In genomic region chrX:101619336-101619735, GRCh38 we compare ENCODE assay signal across 10 cellular contexts. TPM values are rescaled to one million over a fixed set of nuclear protein-coding genes. Genes with fewer than 3 reads are reported as not detected.
A peak's percentile ranks its signal among the peaks of the same experiment; 100 is the strongest.
DNase-seq lines count a peak whose midpoint lies in the region; ATAC-seq, FAIRE-seq and TF ChIP-seq lines count a peak whose summit lies in the region.
"Had no signal": no experiment of that assay in that cellular context is flagged by ENCODE, and none has a peak within 500 bp of the region (broad histone marks: within the 10 kb centered on the region; RNA-seq: fewer than 3 reads in every experiment).

No MANE protein-coding gene starts in this region.

- POLR2A ChIA-PET in HepG2 (lab: Yijun Ruan, JAX), result no interaction called here

- no peak overlapping the region for H3K4me3 ChIP-seq in HepG2 (replicated peaks in 1 of 3; ENCODE audit: insufficient read depth in 1 of 3, low read depth in 2 of 3, low read length in 3 of 3)
- no peak overlapping the region for H3K4me3 ChIP-seq in right lobe of liver

- peaks cover 9% of the 10 kb centered on the region for H3K79me2 ChIP-seq in HepG2 (ENCODE audit: insufficient read depth, low read length)

- H3K4me2 ChIP-seq in HepG2 (ENCODE audit: low read depth, low read length), result no peak overlapping the region

- peak overlapping the region; percentile 57 for H3K4me3 Mint-ChIP-seq in activated naive CD8-positive, alpha-beta T cell treated with anti-CD3 and anti-CD28 coated beads, Interleukin-2, amount 50 U/mL, for 24 hours

- intact Hi-C loops in HepG2 (cut with micrococcal nuclease; ENCODE audit: unreplicated experiment), result no loop called here
- intact Hi-C loops in right lobe of liver (cut with DNase I), result no loop called here

- H3K27ac ChIP-seq in HepG2 (ENCODE audit: extremely low read length, insufficient read depth, low read length) (no peak overlapping the region), right lobe of liver (no peak overlapping the region)

- in situ Hi-C loops in HepG2 (cut with HindIII; ENCODE audit: extremely low pct_ligation_motif_present, low pct_unique_long_range_greater_than_20kb), result no loop called here

- no peaks in the 10 kb centered on the region for H3K9me3 ChIP-seq in HepG2 (ENCODE audit: low read length)
- no peaks in the 10 kb centered on the region for H3K9me3 ChIP-seq in right lobe of liver

- no peak for FAIRE-seq in HepG2 (lab: Jason Lieb, UNC)
- no peak for FAIRE-seq in urothelium cell line (lab: Jason Lieb, UNC)
- FAIRE-seq in H54 (lab: Jason Lieb, UNC), result no peak

- H3K36me3 Mint-ChIP-seq in activated naive CD8-positive, alpha-beta T cell treated with anti-CD3 and anti-CD28 coated beads, Interleukin-2, amount 50 U/mL, for 24 hours (ENCODE audit: low read depth), result peaks cover 13% of the 10 kb centered on the region
- H3K36me3 Mint-ChIP-seq: CD4-positive, CD25-positive, alpha-beta regulatory T cell had no signal

- H3K27me3 Mint-ChIP-seq in activated naive CD8-positive, alpha-beta T cell treated with anti-CD3 and anti-CD28 coated beads, Interleukin-2, amount 50 U/mL, for 24 hours, result no peaks in the 10 kb centered on the region
- H3K27me3 Mint-ChIP-seq: CD4-positive, CD25-positive, alpha-beta regulatory T cell; naive thymus-derived CD4-positive, alpha-beta T cell had no signal

- H3K9me3 Mint-ChIP-seq in activated naive CD8-positive, alpha-beta T cell treated with anti-CD3 and anti-CD28 coated beads, Interleukin-2, amount 50 U/mL, for 24 hours, result no peaks in the 10 kb centered on the region
- H3K9me3 Mint-ChIP-seq: naive thymus-derived CD4-positive, alpha-beta T cell had no signal

- no peak for TF ChIP-seq RAD21 in HepG2 (CRISPR knock-in tag; IDR thresholded peaks at IDR 0.05)

- TF ChIP-seq CTCF in HepG2 (CRISPR knock-in tag; IDR thresholded peaks at IDR 0.05), result no peak
- no peak for TF ChIP-seq CTCF in right lobe of liver (IDR thresholded peaks at IDR 0.05)

- BruUV-seq in HepG2 (replicated peaks; lab: Mats Ljungman, UMichigan), result no TSS peak

- no peak overlapping the region for H2AFZ ChIP-seq in HepG2 (ENCODE audit: low read length)

- ATAC-seq in HepG2 (no peak; the same call in 2 of the 3 replicates), right lobe of liver (no peak), HG02798 (IDR thresholded peaks at IDR 0.05; ENCODE audit: poor library complexity, unreplicated experiment) (no peak)
- ATAC-seq in activated naive CD8-positive, alpha-beta T cell treated with anti-CD3 and anti-CD28 coated beads, Interleukin-2, amount 50 U/mL, for 24 hours, result peak; percentile 1
- ATAC-seq: naive thymus-derived CD4-positive, alpha-beta T cell had no signal

- H4K20me1 ChIP-seq in HepG2 (ENCODE audit: insufficient read depth, low read length), result no peaks in the 10 kb centered on the region

- no peak for TF ChIP-seq EP300 in HepG2 (IDR thresholded peaks at IDR 0.05; ENCODE audit: low read depth in 2 of 2, low read length in 2 of 2)
- TF ChIP-seq EP300 in HepG2 (CRISPR knock-in tag; IDR thresholded peaks at IDR 0.05; ENCODE audit: borderline replicate concordance), result no peak

- peak overlapping the region; percentile 86 for H3K27ac Mint-ChIP-seq in activated naive CD8-positive, alpha-beta T cell treated with anti-CD3 and anti-CD28 coated beads, Interleukin-2, amount 50 U/mL, for 24 hours

- CTCF ChIA-PET in HepG2 (lab: Yijun Ruan, JAX; ENCODE audit: low intra/inter-chr PET ratio, low total read pairs), result no interaction called here

- DNase-seq in HepG2 (ENCODE audit: low spot score), result peak; percentile 12
- DNase-seq in right lobe of liver, result no peak
- DNase-seq in NCI-H2107 (lab: John Stamatoyannopoulos, UW), result peak; percentile 73
- DNase-seq in activated naive CD8-positive, alpha-beta T cell treated with anti-CD3 and anti-CD28 coated beads, Interleukin-2, amount 50 U/mL, for 24 hours, result no peak
- DNase-seq in urothelium cell line (ENCODE audit: low spot score), result peak; percentile 14
- DNase-seq in NCI-H226, result no peak
- no peak for DNase-seq in H54 (ENCODE audit: insufficient read length, low spot score)
- DNase-seq: CD4-positive, CD25-positive, alpha-beta regulatory T cell; naive thymus-derived CD4-positive, alpha-beta T cell had no signal

- TF ChIP-seq POLR2A in HepG2 (IDR thresholded peaks at IDR 0.05; ENCODE audit: insufficient read depth in 1 of 2, low read depth in 2 of 2, low read length in 2 of 2) (no peak), right lobe of liver (IDR thresholded peaks at IDR 0.05) (no peak), H54 (IDR thresholded peaks at IDR 0.05; ENCODE audit: low read depth, low read length) (no peak)

- no peaks in the 10 kb centered on the region for H3K27me3 ChIP-seq in HepG2 (ENCODE audit: control insufficient read depth in 1 of 2, insufficient read depth in 2 of 2, low read length in 2 of 2)
- no peaks in the 10 kb centered on the region for H3K27me3 ChIP-seq in right lobe of liver

- H3K36me3 ChIP-seq in HepG2 (replicated peaks in 1 of 2; ENCODE audit: control insufficient read depth in 1 of 2, insufficient read depth in 2 of 2, low read length in 2 of 2), result no peaks in the 10 kb centered on the region
- no peaks in the 10 kb centered on the region for H3K36me3 ChIP-seq in right lobe of liver

- peaks cover 59% of the 10 kb centered on the region for H3K4me1 Mint-ChIP-seq in activated naive CD8-positive, alpha-beta T cell treated with anti-CD3 and anti-CD28 coated beads, Interleukin-2, amount 50 U/mL, for 24 hours

- no peak overlapping the region for H3K9ac ChIP-seq in HepG2 (ENCODE audit: insufficient read depth, low read depth, low read length)

- H3K4me1 ChIP-seq in HepG2 (ENCODE audit: insufficient read depth, low read length) (peaks cover 22% of the 10 kb centered on the region; the same call in 1 of the 2 replicates), right lobe of liver (no peaks in the 10 kb centered on the region)

RNA-seq across cellular contexts. Expression of gene ARMCX6, which starts 1.5 kb away (rescaled TPM):
- total RNA-seq in HepG2 (2016; rRNA removed; fragmentation: Illumina TruSeq; extraction: Trizol) (18.6 and 19.4 TPM in 2 replicates), right lobe of liver (10 to 100 TPM in 2 of 6 experiments, 1 to 10 TPM in 4; 4.1 to 22.0 (median 9.5) TPM)
- total RNA-seq in HepG2 (2016; cell fraction: cytosol; rRNA removed; fragmentation: Illumina TruSeq; extraction: Trizol; ENCODE audit: low read depth), result 4.4 and 4.9 TPM in 2 replicates
- 18.1 and 20.7 TPM in 2 replicates for total RNA-seq in HepG2 (2016; cell fraction: insoluble cytoplasmic fraction; rRNA removed; fragmentation: Illumina TruSeq; extraction: Trizol)
- total RNA-seq in HepG2 (2016; cell fraction: membrane; rRNA removed; fragmentation: Illumina TruSeq; extraction: Trizol), result 7.0 and 7.5 TPM in 2 replicates
- total RNA-seq in HepG2 (2016; cell fraction: nucleus; rRNA removed; fragmentation: Illumina TruSeq; extraction: Trizol), result 15.4 and 17.9 TPM in 2 replicates
- 16.0 and 23.3 TPM in 2 replicates for polyA plus RNA-seq in HepG2 (2011; rRNA removed)
- 9.0 and 12.6 TPM in 2 replicates for polyA plus RNA-seq in HepG2 (2011; cell fraction: cytosol; rRNA removed)
- 20.5 and 21.7 TPM in 2 replicates for polyA plus RNA-seq in HepG2 (2011; cell fraction: nucleus; rRNA removed)
- 11.8 and 15.9 TPM in 2 replicates for polyA plus RNA-seq in HepG2 (2012)
- polyA plus RNA-seq in HepG2 (2016; cell fraction: cytosol; fragmentation: Illumina TruSeq; extraction: Trizol; ENCODE audit: low read depth), result 3.6 and 4.0 TPM in 2 replicates
- polyA plus RNA-seq in HepG2 (2016; cell fraction: insoluble cytoplasmic fraction; fragmentation: Illumina TruSeq; extraction: Trizol; ENCODE audit: low read depth), result 24.6 and 26.2 TPM in 2 replicates
- polyA plus RNA-seq in HepG2 (2016; cell fraction: membrane; fragmentation: Illumina TruSeq; extraction: Trizol; ENCODE audit: low read depth), result 6.7 and 7.1 TPM in 2 replicates
- 33.8 and 42.8 TPM in 2 replicates for polyA plus RNA-seq in HepG2 (2016; cell fraction: nucleus; fragmentation: Illumina TruSeq; extraction: Trizol; ENCODE audit: insufficient read depth, low read depth)
- 3.1 and 13.6 TPM in 2 replicates for polyA minus RNA-seq in HepG2 (2011; rRNA and poly(A)+ RNA removed; ENCODE audit: low replicate concordance)
- 2.0 and 2.8 TPM in 2 replicates for polyA minus RNA-seq in HepG2 (2011; cell fraction: cytosol; rRNA and poly(A)+ RNA removed)
- polyA minus RNA-seq in HepG2 (2011; cell fraction: nucleus; rRNA and poly(A)+ RNA removed), result 4.2 and 5.7 TPM in 2 replicates

RNA-seq across cellular contexts. Expression of gene ARMCX3, which starts 3.6 kb away (rescaled TPM):
- total RNA-seq in HepG2 (2016; rRNA removed; fragmentation: Illumina TruSeq; extraction: Trizol), result 24.7 and 28.3 TPM in 2 replicates
- 4.5 and 5.5 TPM in 2 replicates for total RNA-seq in HepG2 (2016; cell fraction: cytosol; rRNA removed; fragmentation: Illumina TruSeq; extraction: Trizol; ENCODE audit: low read depth)
- 25.7 and 27.2 TPM in 2 replicates for total RNA-seq in HepG2 (2016; cell fraction: insoluble cytoplasmic fraction; rRNA removed; fragmentation: Illumina TruSeq; extraction: Trizol)
- 9.7 and 10.3 TPM in 2 replicates for total RNA-seq in HepG2 (2016; cell fraction: membrane; rRNA removed; fragmentation: Illumina TruSeq; extraction: Trizol)
- 22.4 and 25.9 TPM in 2 replicates for total RNA-seq in HepG2 (2016; cell fraction: nucleus; rRNA removed; fragmentation: Illumina TruSeq; extraction: Trizol)
- 15.1 and 19.9 TPM in 2 replicates for polyA plus RNA-seq in HepG2 (2011; rRNA removed)
- polyA plus RNA-seq in HepG2 (2011; cell fraction: cytosol; rRNA removed), result 8.5 and 14.0 TPM in 2 replicates
- polyA plus RNA-seq in HepG2 (2011; cell fraction: nucleus; rRNA removed), result 36.3 and 45.9 TPM in 2 replicates
- 25.8 and 30.7 TPM in 2 replicates for polyA plus RNA-seq in HepG2 (2012)
- polyA plus RNA-seq in HepG2 (2016; cell fraction: cytosol; fragmentation: Illumina TruSeq; extraction: Trizol; ENCODE audit: low read depth), result 2.9 and 3.3 TPM in 2 replicates
- polyA plus RNA-seq in HepG2 (2016; cell fraction: insoluble cytoplasmic fraction; fragmentation: Illumina TruSeq; extraction: Trizol; ENCODE audit: low read depth), result 20.9 and 24.3 TPM in 2 replicates
- 5.6 and 6.2 TPM in 2 replicates for polyA plus RNA-seq in HepG2 (2016; cell fraction: membrane; fragmentation: Illumina TruSeq; extraction: Trizol; ENCODE audit: low read depth)
- polyA plus RNA-seq in HepG2 (2016; cell fraction: nucleus; fragmentation: Illumina TruSeq; extraction: Trizol; ENCODE audit: insufficient read depth, low read depth), result 33.9 and 35.3 TPM in 2 replicates
- 12.6 and 30.8 TPM in 2 replicates for polyA minus RNA-seq in HepG2 (2011; rRNA and poly(A)+ RNA removed; ENCODE audit: low replicate concordance)
- polyA minus RNA-seq in HepG2 (2011; cell fraction: cytosol; rRNA and poly(A)+ RNA removed), result 13.4 and 13.8 TPM in 2 replicates
- 46.5 and 47.0 TPM in 2 replicates for polyA minus RNA-seq in HepG2 (2011; cell fraction: nucleus; rRNA and poly(A)+ RNA removed)
- total RNA-seq in right lobe of liver, result 10 to 100 TPM; 14.7 to 30.1 (median 20.5) TPM

RNA-seq across cellular contexts. Expression of gene ARMCX2, which starts 40.3 kb away (rescaled TPM):
- total RNA-seq in HepG2 (2016; rRNA removed; fragmentation: Illumina TruSeq; extraction: Trizol) (not detected in 2 replicates), right lobe of liver (1 to 10 TPM in 5 of 6 experiments, under 1 TPM in 1; 0.98 to 5.0 (median 3.6) TPM)
- not detected in 2 replicates for total RNA-seq in HepG2 (2016; cell fraction: cytosol; rRNA removed; fragmentation: Illumina TruSeq; extraction: Trizol; ENCODE audit: low read depth)
- total RNA-seq in HepG2 (2016; cell fraction: insoluble cytoplasmic fraction; rRNA removed; fragmentation: Illumina TruSeq; extraction: Trizol), result not detected in 2 replicates
- not detected in 2 replicates for total RNA-seq in HepG2 (2016; cell fraction: membrane; rRNA removed; fragmentation: Illumina TruSeq; extraction: Trizol)
- not detected in 2 replicates for total RNA-seq in HepG2 (2016; cell fraction: nucleus; rRNA removed; fragmentation: Illumina TruSeq; extraction: Trizol)
- polyA plus RNA-seq in HepG2 (2011; rRNA removed), result not detected in 2 replicates
- not detected in 2 replicates for polyA plus RNA-seq in HepG2 (2011; cell fraction: cytosol; rRNA removed)
- polyA plus RNA-seq in HepG2 (2011; cell fraction: nucleus; rRNA removed), result not detected in 2 replicates
- polyA plus RNA-seq in HepG2 (2012), result not detected in 2 replicates
- not detected in 2 replicates for polyA plus RNA-seq in HepG2 (2016; cell fraction: cytosol; fragmentation: Illumina TruSeq; extraction: Trizol; ENCODE audit: low read depth)
- not detected in 2 replicates for polyA plus RNA-seq in HepG2 (2016; cell fraction: insoluble cytoplasmic fraction; fragmentation: Illumina TruSeq; extraction: Trizol; ENCODE audit: low read depth)
- polyA plus RNA-seq in HepG2 (2016; cell fraction: membrane; fragmentation: Illumina TruSeq; extraction: Trizol; ENCODE audit: low read depth), result not detected in 2 replicates
- not detected in 2 replicates for polyA plus RNA-seq in HepG2 (2016; cell fraction: nucleus; fragmentation: Illumina TruSeq; extraction: Trizol; ENCODE audit: insufficient read depth, low read depth)
- polyA minus RNA-seq in HepG2 (2011; rRNA and poly(A)+ RNA removed; ENCODE audit: low replicate concordance), result 0.05 TPM in 1 of 2 replicates, not detected in the other
- not detected in 2 replicates for polyA minus RNA-seq in HepG2 (2011; cell fraction: cytosol; rRNA and poly(A)+ RNA removed)
- not detected in 2 replicates for polyA minus RNA-seq in HepG2 (2011; cell fraction: nucleus; rRNA and poly(A)+ RNA removed)

Comparison
In these comparisons a context has a peak if more than half of its experiments do, and no peak if none do; other contexts are left out.
1. DNase-seq: peak in HepG2 (single experiment), NCI-H2107 (single experiment) and urothelium cell line (single experiment); none in right lobe of liver (0 of 3), activated naive CD8-positive, alpha-beta T cell treated with anti-CD3 and anti-CD28 coated beads, Interleukin-2, amount 50 U/mL, for 24 hours (single experiment), NCI-H226 (single experiment) and H54 (single experiment).